Comparison of ENCODE assay signal across 8 cellular contexts in genomic region chr11:57637626-57638004, GRCh38. TPM values are rescaled to one million over a fixed set of nuclear protein-coding genes. Genes with fewer than 3 reads are reported as not detected.
DNase-seq lines count a peak whose midpoint lies in the region; ATAC-seq and TF ChIP-seq lines count a peak whose summit lies in the region.

No MANE protein-coding gene starts in this region.

- H3K27ac Mint-ChIP-seq in CD4-positive, alpha-beta memory T cell = peak overlapping the region in 1 of 7 donors; percentile 77

- DNase-seq in CD4-positive, alpha-beta memory T cell = no peak
- DNase-seq in SJSA1 (ENCODE audit: low read depth in 1 of 2, low spot score in 2 of 2) (peak in 1 of 2 experiments; percentile 51), fibroblast of villous mesenchyme (ENCODE audit: low read depth) (peak; percentile 21), ovary (peak in 1 of 5 donors; percentile 46), mesenteric fat pad (ENCODE audit: low spot score) (no peak), NCI-H2171 (lab: John Stamatoyannopoulos, UW) (no peak)

- no peaks in the 10 kb centered on the region for H3K36me3 Mint-ChIP-seq in CD4-positive, alpha-beta memory T cell

- CTCF ChIA-PET in CD4-positive, alpha-beta memory T cell (lab: Charles Lee; ENCODE audit: partially characterized antibody) = interaction anchor here (1.0 to 1.8 kb wide), 5 partner anchors 10 to 106 kb away, joined by 3 to 5 read pairs (median 3); partner anchors contain the start of gene UBE2L6

- peaks cover 24 to 40% of the 10 kb centered on the region in 2 donors for H3K27me3 Mint-ChIP-seq in CD4-positive, alpha-beta memory T cell

- H3K4me1 ChIP-seq in CD4-positive, alpha-beta memory T cell (ENCODE audit: insufficient read depth, low read length) = peaks cover 19% of the 10 kb centered on the region
- peaks cover 18% of the 10 kb centered on the region for H3K4me1 ChIP-seq in SJSA1 (replicated peaks)
- H3K4me1 ChIP-seq in ovary (ENCODE audit: insufficient read depth) = peaks cover 16% of the 10 kb centered on the region

- POLR2A ChIA-PET in CD4-positive, alpha-beta memory T cell (lab: Charles Lee; ENCODE audit: partially characterized antibody) = no interaction called here

- H3K27ac ChIP-seq in CD4-positive, alpha-beta memory T cell (ENCODE audit: low read depth, low read length) = no peak overlapping the region
- H3K27ac ChIP-seq in SJSA1 (peak overlapping the region; percentile 100), ovary (peak overlapping the region in 1 of 2 donors; percentile 76)

- intact Hi-C loops in CD4-positive, alpha-beta memory T cell (cut with micrococcal nuclease) = no loop called here
- intact Hi-C loops in ovary (cut with DNase I) = no loop called here

- peaks cover 13% of the 10 kb centered on the region for H3K27me3 ChIP-seq in CD4-positive, alpha-beta memory T cell (ENCODE audit: insufficient read depth, low read length)
- H3K27me3 ChIP-seq in SJSA1 (replicated peaks) (no peaks in the 10 kb centered on the region), ovary (no peaks in the 10 kb centered on the region)

- peak overlapping the region; percentile 64 to 91 (median 81) for H3K4me3 Mint-ChIP-seq in CD4-positive, alpha-beta memory T cell

- ATAC-seq in HG03135 (IDR thresholded peaks at IDR 0.05; ENCODE audit: unreplicated experiment) = no peak
- ATAC-seq in HG02763 (IDR thresholded peaks at IDR 0.05; ENCODE audit: unreplicated experiment) = no peak

- no peaks in the 10 kb centered on the region for H3K9me3 ChIP-seq in CD4-positive, alpha-beta memory T cell (ENCODE audit: control insufficient read depth in 1 of 2, low read length in 2 of 2)
- H3K9me3 ChIP-seq in SJSA1 (replicated peaks) = no peaks in the 10 kb centered on the region
- H3K9me3 ChIP-seq in ovary = no peaks in the 10 kb centered on the region

- TF ChIP-seq CTCF in fibroblast of villous mesenchyme (IDR thresholded peaks at IDR 0.05; ENCODE audit: insufficient read depth, low read depth, low read length) = no peak
- no peak for TF ChIP-seq CTCF in ovary (IDR thresholded peaks at IDR 0.05)

- 8 to 9% (median 9%) methylated on average over 18 of the region's 18 CpGs for WGBS in ovary, 3 donors

- no peak for TF ChIP-seq EP300 in ovary (IDR thresholded peaks at IDR 0.05)

- no peak for TF ChIP-seq POLR2A in ovary (IDR thresholded peaks at IDR 0.05)

- H3K9me3 Mint-ChIP-seq in CD4-positive, alpha-beta memory T cell = no peaks in the 10 kb centered on the region

- H3K4me1 Mint-ChIP-seq in CD4-positive, alpha-beta memory T cell = peaks cover 2 to 16% (median 8%) of the 10 kb centered on the region in 4 donors

- H3K4me3 ChIP-seq in CD4-positive, alpha-beta memory T cell (ENCODE audit: low read length in 2 of 2) = no peak overlapping the region
- H3K4me3 ChIP-seq in SJSA1 (peak overlapping the region; percentile 96), fibroblast of villous mesenchyme (ENCODE audit: low read depth, low read length) (peak overlapping the region; percentile 99), ovary (peak overlapping the region; percentile 95)

- no peaks in the 10 kb centered on the region for H3K36me3 ChIP-seq in CD4-positive, alpha-beta memory T cell (ENCODE audit: insufficient read depth, low read length)
- peaks cover 40% of the 10 kb centered on the region for H3K36me3 ChIP-seq in SJSA1
- H3K36me3 ChIP-seq in ovary = no peaks in the 10 kb centered on the region

RNA-seq across cellular contexts. Expression of gene YPEL4, which starts 12.1 kb away (rescaled TPM):
- total RNA-seq in CD4-positive, alpha-beta memory T cell = 10 to 100 TPM; 11.8 to 12.6 TPM
- polyA plus RNA-seq in CD4-positive, alpha-beta memory T cell = under 1 TPM in 1 of 2 donors, not detected in 1; 0.23 TPM
- total RNA-seq in SJSA1 (2014; rRNA removed; shearing (Covaris generic)) = not detected in 2 replicates
- total RNA-seq in fibroblast of villous mesenchyme = 0.43 and 0.64 TPM in 2 replicates
- 10 to 100 TPM in 1 of 7 donors, 1 to 10 TPM in 6; 2.1 to 12.9 (median 4.4) TPM for total RNA-seq in ovary
- polyA plus RNA-seq in ovary = 10 to 100 TPM in 1 of 2 donors, 1 to 10 TPM in 1; 7.1 to 15.3 TPM
- 0.71 TPM for total RNA-seq in mesenteric fat pad

RNA-seq across cellular contexts. Expression of gene CLP1, which starts 19.9 kb away (rescaled TPM):
- 10 to 100 TPM; 14.1 to 16.0 TPM for total RNA-seq in CD4-positive, alpha-beta memory T cell
- polyA plus RNA-seq in CD4-positive, alpha-beta memory T cell = 10 to 100 TPM in 1 of 2 donors, 1 to 10 TPM in 1; 9.6 to 22.5 TPM
- total RNA-seq in SJSA1 (2014; rRNA removed; shearing (Covaris generic)) = 16.6 and 24.1 TPM in 2 replicates
- total RNA-seq in fibroblast of villous mesenchyme (16.4 and 19.0 TPM in 2 replicates), ovary (10 to 100 TPM in 4 of 7 donors, 1 to 10 TPM in 3; 5.5 to 11.9 (median 11.1) TPM), mesenteric fat pad (12.0 TPM)
- 10 to 100 TPM in 1 of 2 donors, 1 to 10 TPM in 1; 7.2 to 10.5 TPM for polyA plus RNA-seq in ovary

RNA-seq across cellular contexts. Expression of gene ZDHHC5, which starts 30.3 kb away (rescaled TPM):
- 10 to 100 TPM; 73.2 to 75.8 TPM for total RNA-seq in CD4-positive, alpha-beta memory T cell
- polyA plus RNA-seq in CD4-positive, alpha-beta memory T cell = 10 to 100 TPM; 30.4 to 44.6 TPM
- total RNA-seq in SJSA1 (2014; rRNA removed; shearing (Covaris generic)) = 26.8 and 42.0 TPM in 2 replicates
- 39.0 and 59.6 TPM in 2 replicates for total RNA-seq in fibroblast of villous mesenchyme
- total RNA-seq in ovary = 10 to 100 TPM; 19.9 to 54.1 (median 39.9) TPM
- 10 to 100 TPM; 22.3 to 62.6 TPM for polyA plus RNA-seq in ovary
- total RNA-seq in mesenteric fat pad = 65.4 TPM

RNA-seq across cellular contexts. Expression of gene SERPING1, which starts 40.1 kb away (rescaled TPM):
- not detected for total RNA-seq in CD4-positive, alpha-beta memory T cell
- polyA plus RNA-seq in CD4-positive, alpha-beta memory T cell = not detected
- not detected in 2 replicates for total RNA-seq in SJSA1 (2014; rRNA removed; shearing (Covaris generic))
- total RNA-seq in fibroblast of villous mesenchyme = 10.8 and 21.9 TPM in 2 replicates
- 100 to 1,000 TPM; 454 to 906 (median 709) TPM for total RNA-seq in ovary
- 1,000 to 10,000 TPM in 1 of 2 donors, 100 to 1,000 TPM in 1; 731 to 2,358 TPM for polyA plus RNA-seq in ovary
- 516 TPM for total RNA-seq in mesenteric fat pad

Comparison
In these comparisons a context has a peak if more than half of its experiments do, and no peak if none do; other contexts are left out.
1. H3K4me3 ChIP-seq: peak in SJSA1 (single experiment), fibroblast of villous mesenchyme (single experiment) and ovary (single experiment); none in CD4-positive, alpha-beta memory T cell (0 of 2).